In genomic region chr4:54958236-54958635, GRCh38 we compare ENCODE assay signal across 1 cellular context.
TF ChIP-seq lines count a peak whose summit lies in the region.

No MANE protein-coding gene starts in this region.

TF ChIP-seq in H1, 55 proteins besides CTCF, POLR2A, EP300 and RAD21 (continued from another document):
- TF ChIP-seq SAP30 (IDR thresholded peaks at IDR 0.05; ENCODE audit: insufficient read depth, insufficient replicate concordance, low read length) (no peak), EGR1 (IDR thresholded peaks at IDR 0.05; ENCODE audit: borderline replicate concordance, low read depth, low read length) (no peak), PHF8 (conservative IDR thresholded peaks at IDR 0.05; ENCODE audit: low read depth, low read length) (no peak), CBX8 (IDR thresholded peaks at IDR 0.05; ENCODE audit: borderline replicate concordance, low read depth, low read length) (no peak), CHD2 (IDR thresholded peaks at IDR 0.05; ENCODE audit: low read length) (no peak), E2F6 (IDR thresholded peaks at IDR 0.05) (no peak), POLR2AphosphoS5 (IDR thresholded peaks at IDR 0.05; ENCODE audit: low read depth, low read length) (no peak), GABPA (IDR thresholded peaks at IDR 0.05; ENCODE audit: borderline replicate concordance, insufficient read depth, low read length) (no peak), BRCA1 (IDR thresholded peaks at IDR 0.05; ENCODE audit: low read depth, low read length) (no peak)
